In the genomic region with DNA sequence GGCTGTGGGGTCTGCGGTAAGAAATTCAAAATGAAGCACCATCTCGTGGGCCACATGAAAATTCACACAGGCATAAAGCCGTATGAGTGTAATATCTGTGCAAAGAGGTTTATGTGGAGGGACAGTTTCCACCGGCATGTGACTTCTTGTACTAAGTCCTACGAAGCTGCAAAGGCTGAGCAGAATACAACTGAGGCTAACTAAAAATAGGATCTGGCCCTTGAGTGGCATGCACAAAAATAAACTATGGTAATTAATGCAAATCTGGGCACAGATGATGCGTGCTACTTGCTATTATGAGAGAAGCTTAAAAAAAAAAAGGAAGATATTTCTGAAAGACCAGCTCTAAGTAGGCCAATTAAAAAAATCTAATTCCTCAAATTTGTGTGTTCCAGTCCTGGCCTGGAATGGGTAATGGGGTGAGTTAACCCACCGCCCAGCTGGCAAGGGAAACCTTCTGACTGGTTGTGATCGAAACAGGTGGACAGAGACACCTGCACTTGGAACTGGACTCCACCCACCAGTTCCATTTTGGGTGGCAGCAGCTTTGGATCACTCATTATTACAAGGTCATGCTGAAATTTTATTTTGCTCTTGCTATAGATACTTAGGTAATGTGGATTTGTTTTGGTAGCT, we compare ENCODE assay signal across 27 cellular contexts. TPM values are rescaled to one million over a fixed set of nuclear protein-coding genes. Genes with fewer than 3 reads are reported as not detected.
DNase-seq lines count a peak whose midpoint lies in the region; ATAC-seq and TF ChIP-seq lines count a peak whose summit lies in the region.
"Had no signal": no experiment of that assay in that cellular context is flagged by ENCODE, and none has a peak within 500 bp of the region (broad histone marks: within the 10 kb centered on the region; RNA-seq: fewer than 3 reads in every experiment).

No MANE protein-coding gene starts in this region.

- intact Hi-C loops in MCF 10A (cut with micrococcal nuclease) (no loop called here), mammary epithelial cell (cut with micrococcal nuclease) (no loop called here), PC-3 (cut with micrococcal nuclease) (no loop called here)

- no peaks in the 10 kb centered on the region for H3K9me3 Mint-ChIP-seq in MCF 10A (ENCODE audit: unreplicated experiment)
- H3K9me3 Mint-ChIP-seq: activated naive CD8-positive, alpha-beta T cell treated with anti-CD3 and anti-CD28 coated beads, Interleukin-2, amount 50 U/mL, for 24 hours; central memory CD8-positive, alpha-beta T cell; mesothelial cell of epicardium; naive B cell had no signal

- in situ Hi-C loops in mammary epithelial cell (cut with MboI; ENCODE audit: low sequenced_read_pairs in 2 of 2): no loop called here

- H3K9me2 ChIP-seq in PC-3 (replicated peaks; ENCODE audit: low read length): no peaks in the 10 kb centered on the region

- H3K9ac ChIP-seq in mammary epithelial cell (ENCODE audit: insufficient read depth, low read length) (no peak overlapping the region), PC-3 (ENCODE audit: low read length) (no peak overlapping the region), skeletal muscle tissue (ENCODE audit: low read depth in 1 of 3, low read length in 3 of 3) (peak overlapping the region in 2 of 3 donors; percentile 2 to 63)
- H3K9ac ChIP-seq: KMS-11 had no signal

- H3K79me2 ChIP-seq in mammary epithelial cell (ENCODE audit: insufficient read depth, low read length) (peaks cover 76% of the 10 kb centered on the region), PC-3 (ENCODE audit: low read length) (peaks cover 16% of the 10 kb centered on the region; the same call in 1 of the 2 replicates)

- ATAC-seq in PC-3 (no peak), GM21381 (IDR thresholded peaks at IDR 0.05; ENCODE audit: unreplicated experiment) (no peak)
- ATAC-seq: activated CD4-positive, CD25-positive, alpha-beta regulatory T cell treated with anti-CD3 and anti-CD28 coated beads, Interleukin-2, amount 50 U/mL, for 24 hours; activated naive CD8-positive, alpha-beta T cell treated with anti-CD3 and anti-CD28 coated beads, Interleukin-2, amount 50 U/mL, for 24 hours had no signal

- TF ChIP-seq CTCF in MCF 10A (IDR thresholded peaks at IDR 0.05; ENCODE audit: unreplicated experiment) (no peak), mammary epithelial cell (conservative IDR thresholded peaks at IDR 0.05 in 1 of 2, IDR thresholded peaks at IDR 0.05 in 1 of 2; ENCODE audit: extremely low read depth in 1 of 2, insufficient read depth in 1 of 2, low read depth in 1 of 2, low read length in 2 of 2) (no peak), PC-3 (conservative IDR thresholded peaks at IDR 0.05; ENCODE audit: low read depth, low read length) (no peak)

- H3K4me3 Mint-ChIP-seq in MCF 10A (ENCODE audit: unreplicated experiment): no peak overlapping the region
- H3K4me3 Mint-ChIP-seq: activated CD8-positive, alpha-beta memory T cell treated with anti-CD3 and anti-CD28 coated beads, Interleukin-2, amount 10 ng/mL, durations not matched to agents 7 days and 5 days; activated naive CD8-positive, alpha-beta T cell treated with anti-CD3 and anti-CD28 coated beads, Interleukin-2, amount 50 U/mL, for 24 hours; central memory CD8-positive, alpha-beta T cell; mesothelial cell of epicardium had no signal

- H3K27ac ChIP-seq in mammary epithelial cell (ENCODE audit: insufficient read depth, low read depth, low read length): no peak overlapping the region
- no peak overlapping the region for H3K27ac ChIP-seq in PC-3 (ENCODE audit: low read length)
- H3K27ac ChIP-seq in skeletal muscle tissue (ENCODE audit: low read depth, low read length): peak overlapping the region; percentile 22
- H3K27ac ChIP-seq: KMS-11, testis had no signal

- POLR2A ChIA-PET in MCF 10A (lab: Yijun Ruan, JAX): interaction anchor here (0.7 to 1.8 kb wide), 4 partner anchors 13 to 110 kb away, joined by 3 to 7 read pairs (median 4); no protein-coding TSS in a partner anchor
- POLR2A ChIA-PET in PC-3 (lab: Charles Lee; ENCODE audit: unreplicated experiment): no interaction called here

- peak overlapping the region; percentile 23 for H3K27ac Mint-ChIP-seq in MCF 10A (ENCODE audit: low read depth, unreplicated experiment)
- H3K27ac Mint-ChIP-seq: mesothelial cell of epicardium, progenitor cell of endocrine pancreas had no signal

- H3K36me3 ChIP-seq in mammary epithelial cell (ENCODE audit: insufficient read depth, low read length): peaks cover 15% of the 10 kb centered on the region
- H3K36me3 ChIP-seq in PC-3 (ENCODE audit: low read depth, low read length): peaks cover 14% of the 10 kb centered on the region; the same call in 1 of the 2 replicates
- peaks cover 21 to 31% (median 28%) of the 10 kb centered on the region in 3 donors for H3K36me3 ChIP-seq in skeletal muscle tissue (ENCODE audit: control insufficient read depth in 3 of 3, insufficient read depth in 3 of 3, low read length in 3 of 3)

- DNase-seq in MCF 10A (ENCODE audit: unreplicated experiment): no peak
- DNase-seq in mammary epithelial cell: no peak
- no peak for DNase-seq in PC-3
- peak; percentile 48 for DNase-seq in germinal center (ENCODE audit: low spot score)
- DNase-seq in kidney tubule cell (ENCODE audit: low spot score): no peak
- DNase-seq in stimulated activated CD8-positive, alpha-beta memory T cell treated with anti-CD3 and anti-CD28 coated beads, Interleukin-4, amount 100 ng/mL, for 48 hours: no peak
- DNase-seq: 8988T; activated CD4-positive, alpha-beta T cell treated with anti-CD3 and anti-CD28 coated beads, Interleukin-2, amount 50 U/mL, for 4 hours; activated CD8-positive, alpha-beta memory T cell treated with anti-CD3 and anti-CD28 coated beads, Interleukin-2, amount 10 ng/mL, durations not matched to agents 7 days and 5 days; activated naive CD4-positive, alpha-beta T cell; activated naive CD8-positive, alpha-beta T cell treated with anti-CD3 and anti-CD28 coated beads, Interleukin-2, amount 50 U/mL, for 24 hours; COR-L47; naive B cell; NCI-H1417; NCI-H2029; NCI-H524; SHP77; stimulated activated CD4-positive, alpha-beta T cell treated with anti-CD3 and anti-CD28 coated beads, Interleukin-15, amount 100 ng/mL, for 24 hours; stimulated activated naive CD4-positive, alpha-beta T cell; testis had no signal

- BruUV-seq in MCF 10A (replicated peaks; lab: Mats Ljungman, UMichigan) (no TSS peak), mammary epithelial cell (replicated peaks; lab: Mats Ljungman, UMichigan) (no TSS peak), PC-3 (replicated peaks; lab: Mats Ljungman, UMichigan) (TSS peak; percentile 9)

- 100% methylated on average over 8 of the region's 8 CpGs for WGBS in mammary epithelial cell (ENCODE audit: low coverage, missing lambda C conversion rate)

- no peaks in the 10 kb centered on the region for H3K9me3 ChIP-seq in mammary epithelial cell (replicated peaks; ENCODE audit: insufficient read depth, low read length)
- no peaks in the 10 kb centered on the region for H3K9me3 ChIP-seq in PC-3 (ENCODE audit: low read length)
- H3K9me3 ChIP-seq in skeletal muscle tissue (ENCODE audit: control insufficient read depth in 3 of 3, low read length in 3 of 3): no peaks in the 10 kb centered on the region
- H3K9me3 ChIP-seq: testis had no signal

- H2AFZ ChIP-seq in mammary epithelial cell (ENCODE audit: low read depth, low read length) (no peak overlapping the region), PC-3 (ENCODE audit: low read length) (no peak overlapping the region)

- H3K4me1 ChIP-seq in mammary epithelial cell (ENCODE audit: insufficient read depth, low read length) (no peaks in the 10 kb centered on the region), PC-3 (ENCODE audit: insufficient read depth, low read length) (no peaks in the 10 kb centered on the region; the same call in 1 of the 2 replicates), skeletal muscle tissue (ENCODE audit: control insufficient read depth in 3 of 3, insufficient read depth in 3 of 3, low read length in 3 of 3) (peaks cover 33 to 50% (median 50%) of the 10 kb centered on the region in 3 donors)
- H3K4me1 ChIP-seq: testis had no signal

- no peak overlapping the region for H3K4me2 ChIP-seq in mammary epithelial cell (ENCODE audit: insufficient read depth, low read depth, low read length)
- no peak overlapping the region for H3K4me2 ChIP-seq in PC-3 (ENCODE audit: low read length)
- H3K4me2 ChIP-seq: KMS-11 had no signal

- no peaks in the 10 kb centered on the region for H3K27me3 Mint-ChIP-seq in MCF 10A (ENCODE audit: insufficient read depth, unreplicated experiment)
- H3K27me3 Mint-ChIP-seq: activated CD8-positive, alpha-beta memory T cell treated with anti-CD3 and anti-CD28 coated beads, Interleukin-2, amount 10 ng/mL, durations not matched to agents 7 days and 5 days; activated naive CD8-positive, alpha-beta T cell treated with anti-CD3 and anti-CD28 coated beads, Interleukin-2, amount 50 U/mL, for 24 hours; central memory CD8-positive, alpha-beta T cell; naive B cell; progenitor cell of endocrine pancreas had no signal

- CTCF ChIA-PET in MCF 10A (lab: Yijun Ruan, JAX): interaction anchor here (0.7 to 1.4 kb wide), 5 partner anchors 15 to 355 kb away, joined by 3 read pairs; no protein-coding TSS in a partner anchor
- CTCF ChIA-PET in mammary epithelial cell (lab: Charles Lee; ENCODE audit: low non-redundant PET): no interaction called here
- CTCF ChIA-PET in PC-3 (lab: Charles Lee): no interaction called here

- no peak overlapping the region for H3K4me3 ChIP-seq in mammary epithelial cell (replicated peaks in 1 of 3; ENCODE audit: insufficient read depth in 1 of 3, low read depth in 2 of 3, low read length in 3 of 3)
- no peak overlapping the region for H3K4me3 ChIP-seq in PC-3 (ENCODE audit: low read length)
- peak overlapping the region in 2 of 3 donors; percentile 19 to 52 for H3K4me3 ChIP-seq in skeletal muscle tissue (ENCODE audit: low read length in 3 of 3)
- H3K4me3 ChIP-seq: testis had no signal

- H3K4me1 Mint-ChIP-seq in MCF 10A (ENCODE audit: insufficient read depth, unreplicated experiment): peaks cover 16% of the 10 kb centered on the region

- no peaks in the 10 kb centered on the region for H3F3A ChIP-seq in PC-3 (ENCODE audit: low read length, unreplicated experiment)

- no peaks in the 10 kb centered on the region for H4K20me1 ChIP-seq in mammary epithelial cell (ENCODE audit: insufficient read depth, low read length)
- no peaks in the 10 kb centered on the region for H4K20me1 ChIP-seq in PC-3 (ENCODE audit: low read length)

- H3K36me3 Mint-ChIP-seq in MCF 10A (ENCODE audit: insufficient read depth, unreplicated experiment): peaks cover 84% of the 10 kb centered on the region

- no peaks in the 10 kb centered on the region for H3K27me3 ChIP-seq in mammary epithelial cell (ENCODE audit: insufficient read depth, low read length)
- no peaks in the 10 kb centered on the region for H3K27me3 ChIP-seq in PC-3 (ENCODE audit: low read length)
- no peaks in the 10 kb centered on the region for H3K27me3 ChIP-seq in skeletal muscle tissue (ENCODE audit: control insufficient read depth in 3 of 3, insufficient read depth in 3 of 3, low read length in 3 of 3)
- H3K27me3 ChIP-seq: testis had no signal

- dilution Hi-C loops in mammary epithelial cell (cut with HindIII; ENCODE audit: low sequenced_read_pairs): no loop called here

RNA-seq across cellular contexts. Expression of gene ZBTB34, which starts 26.6 kb away (rescaled TPM):
- total RNA-seq in MCF 10A (2022) (4.6 and 6.9 TPM in 2 replicates), mammary epithelial cell (10 to 100 TPM in 1 of 2 donors, 1 to 10 TPM in 1; 5.1 to 10.3 TPM), PC-3 (2014; rRNA removed) (1.6 and 1.8 TPM in 2 replicates), skeletal muscle tissue (17.2 TPM)
- polyA plus RNA-seq in mammary epithelial cell: 3.4 TPM
- 7.0 TPM for polyA minus RNA-seq in mammary epithelial cell

RNA-seq across cellular contexts. Expression of gene ZBTB43, which starts 29.0 kb away (rescaled TPM):
- total RNA-seq in MCF 10A (2022) (32.4 and 44.2 TPM in 2 replicates), mammary epithelial cell (10 to 100 TPM; 24.0 to 32.4 TPM), PC-3 (2014; rRNA removed) (5.9 and 36.1 TPM in 2 replicates), skeletal muscle tissue (12.0 TPM)
- 7.0 TPM for polyA plus RNA-seq in mammary epithelial cell
- polyA minus RNA-seq in mammary epithelial cell: 6.4 TPM

Comparison
In these comparisons a context has a peak if more than half of its experiments do, and no peak if none do; other contexts are left out.
1. H3K4me3 ChIP-seq: peak in skeletal muscle tissue (2 of 3); none in mammary epithelial cell (0 of 3) and PC-3 (single experiment).
2. H3K9ac ChIP-seq: peak in skeletal muscle tissue (2 of 3); none in mammary epithelial cell (single experiment) and PC-3 (single experiment).